ENCODE assay signal across 1 cellular context in genomic region chr16:50709061-50709695, GRCh38.
TF ChIP-seq lines count a peak whose summit lies in the region.

No MANE protein-coding gene starts in this region.

TF ChIP-seq in HepG2, 621 proteins besides CTCF, POLR2A, EP300 and RAD21:
- TF ChIP-seq PHF5A (CRISPR knock-in tag; IDR thresholded peaks at IDR 0.05; ENCODE audit: low read depth, unreplicated experiment) (no peak), FOXJ3 (CRISPR knock-in tag; IDR thresholded peaks at IDR 0.05; ENCODE audit: borderline replicate concordance) (no peak), ZFP82 (CRISPR knock-in tag; IDR thresholded peaks at IDR 0.05; ENCODE audit: borderline replicate concordance) (no peak), NFRKB (IDR thresholded peaks at IDR 0.05) (no peak), ZNF646 (CRISPR knock-in tag; IDR thresholded peaks at IDR 0.05) (no peak), MAFG (CRISPR knock-in tag; IDR thresholded peaks at IDR 0.05) (no peak), MTA1 (CRISPR knock-in tag; IDR thresholded peaks at IDR 0.05; ENCODE audit: borderline replicate concordance) (no peak), NFE2L2 (IDR thresholded peaks at IDR 0.05; ENCODE audit: low read length) (no peak), TEAD2 (CRISPR knock-in tag; IDR thresholded peaks at IDR 0.05) (no peak), ZBTB46 (CRISPR knock-in tag; IDR thresholded peaks at IDR 0.05; ENCODE audit: borderline replicate concordance) (no peak), HDAC2 (CRISPR knock-in tag; IDR thresholded peaks at IDR 0.05) (no peak), GATAD1 (CRISPR knock-in tag; IDR thresholded peaks at IDR 0.05) (no peak), ZNF20 (CRISPR knock-in tag; IDR thresholded peaks at IDR 0.05) (no peak), ZNF7 (CRISPR knock-in tag; IDR thresholded peaks at IDR 0.05) (no peak), SAFB2 (CRISPR knock-in tag; IDR thresholded peaks at IDR 0.05; ENCODE audit: borderline replicate concordance, low read depth) (no peak), HES4 (CRISPR knock-in tag; IDR thresholded peaks at IDR 0.05; ENCODE audit: borderline replicate concordance) (no peak)
TF ChIP-seq in HepG2: peak in this region for 0.
